ENCODE assay signal across 1 cellular context in the genomic region with DNA sequence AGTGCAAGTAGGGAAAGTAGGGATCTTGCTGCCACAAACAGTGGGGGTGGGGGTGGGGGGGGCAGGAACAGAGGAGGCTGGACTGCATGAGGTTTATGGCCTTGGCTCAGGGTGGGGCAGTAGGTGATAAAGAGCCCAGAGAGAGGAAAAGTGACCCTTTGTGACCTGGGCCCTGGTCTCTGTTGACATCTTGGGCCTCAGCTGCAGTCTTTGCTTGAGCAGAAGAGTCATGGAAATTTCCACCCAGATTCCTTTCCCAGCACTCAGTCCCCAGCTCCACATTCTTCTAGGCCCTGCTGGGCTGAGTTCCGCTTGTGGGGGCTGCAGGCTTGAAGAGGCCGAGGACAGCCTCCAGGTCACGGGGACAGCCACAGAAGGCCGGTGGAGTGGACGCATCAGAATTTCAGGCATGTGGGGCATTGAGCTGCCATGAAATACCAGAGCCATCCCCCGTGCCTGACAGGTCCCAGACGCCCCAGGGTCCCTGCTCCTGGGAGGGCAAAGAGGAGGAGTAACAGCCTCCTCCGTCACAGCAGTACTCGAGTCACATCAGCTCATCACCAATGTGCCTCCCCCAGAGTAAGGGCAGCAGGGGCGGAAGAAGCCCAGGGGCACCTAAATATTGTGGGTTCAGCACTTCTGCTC.
TF ChIP-seq lines count a peak whose summit lies in the region.

No MANE protein-coding gene starts in this region.

TF ChIP-seq in GM23338, 12 proteins besides CTCF, POLR2A, EP300 and RAD21 (continued from another document):
- TF ChIP-seq, protein P1, sequence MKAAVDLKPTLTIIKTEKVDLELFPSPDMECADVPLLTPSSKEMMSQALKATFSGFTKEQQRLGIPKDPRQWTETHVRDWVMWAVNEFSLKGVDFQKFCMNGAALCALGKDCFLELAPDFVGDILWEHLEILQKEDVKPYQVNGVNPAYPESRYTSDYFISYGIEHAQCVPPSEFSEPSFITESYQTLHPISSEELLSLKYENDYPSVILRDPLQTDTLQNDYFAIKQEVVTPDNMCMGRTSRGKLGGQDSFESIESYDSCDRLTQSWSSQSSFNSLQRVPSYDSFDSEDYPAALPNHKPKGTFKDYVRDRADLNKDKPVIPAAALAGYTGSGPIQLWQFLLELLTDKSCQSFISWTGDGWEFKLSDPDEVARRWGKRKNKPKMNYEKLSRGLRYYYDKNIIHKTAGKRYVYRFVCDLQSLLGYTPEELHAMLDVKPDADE (IDR thresholded peaks at IDR 0.05), result no peak
- no peak for TF ChIP-seq ZNF331 (CRISPR knock-in tag; IDR thresholded peaks at IDR 0.05; ENCODE audit: low read depth)
- no peak for TF ChIP-seq NANOG (IDR thresholded peaks at IDR 0.05; ENCODE audit: borderline replicate concordance)
- no peak for TF ChIP-seq JUNB (IDR thresholded peaks at IDR 0.05; ENCODE audit: unreplicated experiment)
- no peak for TF ChIP-seq ZNF114 (CRISPR knock-in tag; IDR thresholded peaks at IDR 0.05)
- TF ChIP-seq, protein P2, sequence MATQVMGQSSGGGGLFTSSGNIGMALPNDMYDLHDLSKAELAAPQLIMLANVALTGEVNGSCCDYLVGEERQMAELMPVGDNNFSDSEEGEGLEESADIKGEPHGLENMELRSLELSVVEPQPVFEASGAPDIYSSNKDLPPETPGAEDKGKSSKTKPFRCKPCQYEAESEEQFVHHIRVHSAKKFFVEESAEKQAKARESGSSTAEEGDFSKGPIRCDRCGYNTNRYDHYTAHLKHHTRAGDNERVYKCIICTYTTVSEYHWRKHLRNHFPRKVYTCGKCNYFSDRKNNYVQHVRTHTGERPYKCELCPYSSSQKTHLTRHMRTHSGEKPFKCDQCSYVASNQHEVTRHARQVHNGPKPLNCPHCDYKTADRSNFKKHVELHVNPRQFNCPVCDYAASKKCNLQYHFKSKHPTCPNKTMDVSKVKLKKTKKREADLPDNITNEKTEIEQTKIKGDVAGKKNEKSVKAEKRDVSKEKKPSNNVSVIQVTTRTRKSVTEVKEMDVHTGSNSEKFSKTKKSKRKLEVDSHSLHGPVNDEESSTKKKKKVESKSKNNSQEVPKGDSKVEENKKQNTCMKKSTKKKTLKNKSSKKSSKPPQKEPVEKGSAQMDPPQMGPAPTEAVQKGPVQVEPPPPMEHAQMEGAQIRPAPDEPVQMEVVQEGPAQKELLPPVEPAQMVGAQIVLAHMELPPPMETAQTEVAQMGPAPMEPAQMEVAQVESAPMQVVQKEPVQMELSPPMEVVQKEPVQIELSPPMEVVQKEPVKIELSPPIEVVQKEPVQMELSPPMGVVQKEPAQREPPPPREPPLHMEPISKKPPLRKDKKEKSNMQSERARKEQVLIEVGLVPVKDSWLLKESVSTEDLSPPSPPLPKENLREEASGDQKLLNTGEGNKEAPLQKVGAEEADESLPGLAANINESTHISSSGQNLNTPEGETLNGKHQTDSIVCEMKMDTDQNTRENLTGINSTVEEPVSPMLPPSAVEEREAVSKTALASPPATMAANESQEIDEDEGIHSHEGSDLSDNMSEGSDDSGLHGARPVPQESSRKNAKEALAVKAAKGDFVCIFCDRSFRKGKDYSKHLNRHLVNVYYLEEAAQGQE (IDR thresholded peaks at IDR 0.05; ENCODE audit: unreplicated experiment), result no peak
- no peak for TF ChIP-seq CREB1 (CRISPR knock-in tag; IDR thresholded peaks at IDR 0.05; ENCODE audit: low read depth)
